ENCODE assay signal across 18 cellular contexts in genomic region chr20:32224463-32224862, GRCh38. TPM values are rescaled to one million over a fixed set of nuclear protein-coding genes. Genes with fewer than 3 reads are reported as not detected.
DNase-seq lines count a peak whose midpoint lies in the region; ATAC-seq and TF ChIP-seq lines count a peak whose summit lies in the region.
"Had no signal": no experiment of that assay in that cellular context is flagged by ENCODE, and none has a peak within 500 bp of the region (broad histone marks: within the 10 kb centered on the region; RNA-seq: fewer than 3 reads in every experiment).

No MANE protein-coding gene starts in this region.

- H3K9me3 Mint-ChIP-seq in activated CD4-positive, alpha-beta T cell treated with anti-CD3 and anti-CD28 coated beads, Interleukin-2, amount 10 ng/mL, durations not matched to agents 24 days and 14 days, result no peaks in the 10 kb centered on the region
- H3K9me3 Mint-ChIP-seq in CD4-positive, CD25-positive, alpha-beta regulatory T cell, result no peaks in the 10 kb centered on the region
- H3K9me3 Mint-ChIP-seq in neural crest cell, result no peaks in the 10 kb centered on the region

- no peak overlapping the region for H3K27ac ChIP-seq in CD4-positive, CD25-positive, alpha-beta regulatory T cell (ENCODE audit: insufficient read depth, low read length, poor library complexity, severe bottlenecking)
- peak overlapping the region; percentile 11 for H3K27ac ChIP-seq in duodenal mucosa (ENCODE audit: low read depth, low read length)
- H3K27ac ChIP-seq: BLaER1 treated with 17β-estradiol and CSF1 and Interleukin-3, amounts not matched to agents 10 nM and 100 nM; PC-9 had no signal

- H3K4me1 ChIP-seq in CD4-positive, CD25-positive, alpha-beta regulatory T cell (ENCODE audit: control insufficient read depth, insufficient read depth, low read length, poor library complexity, severe bottlenecking), result no peaks in the 10 kb centered on the region
- peaks cover 40 to 45% of the 10 kb centered on the region in 2 donors for H3K4me1 ChIP-seq in duodenal mucosa (ENCODE audit: control insufficient read depth in 1 of 2, insufficient read depth in 2 of 2, low read length in 2 of 2)
- H3K4me1 ChIP-seq: BLaER1 treated with 17β-estradiol and CSF1 and Interleukin-3, amounts not matched to agents 10 nM and 100 nM had no signal

- H3K27ac Mint-ChIP-seq in activated CD4-positive, alpha-beta T cell treated with anti-CD3 and anti-CD28 coated beads, Interleukin-2, amount 10 ng/mL, durations not matched to agents 24 days and 14 days, result peak overlapping the region; percentile 34
- peak overlapping the region in 2 of 3 donors; percentile 24 to 26 for H3K27ac Mint-ChIP-seq in CD4-positive, CD25-positive, alpha-beta regulatory T cell
- peak overlapping the region; percentile 64 for H3K27ac Mint-ChIP-seq in neural crest cell (ENCODE audit: unreplicated experiment)

- no peak overlapping the region for H3K4me3 ChIP-seq in CD4-positive, CD25-positive, alpha-beta regulatory T cell (ENCODE audit: low read depth, low read length)
- H3K4me3 ChIP-seq in duodenal mucosa (ENCODE audit: low read depth in 1 of 2, low read length in 2 of 2), result no peak overlapping the region
- H3K4me3 ChIP-seq: BLaER1 treated with 17β-estradiol and CSF1 and Interleukin-3, amounts not matched to agents 10 nM and 100 nM; GM12878; PC-9 had no signal

- no peak overlapping the region for H3K4me3 Mint-ChIP-seq in activated CD4-positive, alpha-beta T cell treated with anti-CD3 and anti-CD28 coated beads, Interleukin-2, amount 10 ng/mL, durations not matched to agents 24 days and 14 days
- no peak overlapping the region for H3K4me3 Mint-ChIP-seq in CD4-positive, CD25-positive, alpha-beta regulatory T cell
- no peak overlapping the region for H3K4me3 Mint-ChIP-seq in neural crest cell

- ATAC-seq in CD4-positive, CD25-positive, alpha-beta regulatory T cell (ENCODE audit: low read depth in 2 of 2), result no peak
- ATAC-seq: GM12878 had no signal

- no peak for TF ChIP-seq CTCF in neural crest cell (conservative IDR thresholded peaks at IDR 0.05)

- peaks cover 55% of the 10 kb centered on the region for H3K36me3 ChIP-seq in CD4-positive, CD25-positive, alpha-beta regulatory T cell (ENCODE audit: control insufficient read depth, insufficient read depth, low read length)
- peaks cover 25 to 42% of the 10 kb centered on the region in 2 donors for H3K36me3 ChIP-seq in duodenal mucosa (ENCODE audit: control insufficient read depth in 1 of 2, insufficient read depth in 2 of 2, low read length in 2 of 2)

- no peaks in the 10 kb centered on the region for H3K27me3 Mint-ChIP-seq in activated CD4-positive, alpha-beta T cell treated with anti-CD3 and anti-CD28 coated beads, Interleukin-2, amount 10 ng/mL, durations not matched to agents 24 days and 14 days
- no peaks in the 10 kb centered on the region for H3K27me3 Mint-ChIP-seq in CD4-positive, CD25-positive, alpha-beta regulatory T cell
- H3K27me3 Mint-ChIP-seq in neural crest cell (ENCODE audit: low read depth), result no peaks in the 10 kb centered on the region

- intact Hi-C loops in activated CD4-positive, alpha-beta T cell treated with anti-CD3 and anti-CD28 coated beads, Interleukin-2, amount 10 ng/mL, durations not matched to agents 24 days and 14 days (cut with micrococcal nuclease), result no loop called here

- no peaks in the 10 kb centered on the region for H3K9me3 ChIP-seq in CD4-positive, CD25-positive, alpha-beta regulatory T cell (ENCODE audit: control insufficient read depth in 2 of 2, low read length in 2 of 2)
- H3K9me3 ChIP-seq in duodenal mucosa (ENCODE audit: control insufficient read depth in 1 of 2, low read length in 2 of 2), result no peaks in the 10 kb centered on the region
- H3K9me3 ChIP-seq: BLaER1 treated with 17β-estradiol and CSF1 and Interleukin-3, amounts not matched to agents 10 nM and 100 nM had no signal

- peak overlapping the region in 1 of 2 donors; percentile 28 for H3K9ac ChIP-seq in duodenal mucosa (ENCODE audit: low read depth in 1 of 2, low read length in 2 of 2)
- H3K9ac ChIP-seq: BLaER1 treated with 17β-estradiol and CSF1 and Interleukin-3, amounts not matched to agents 10 nM and 100 nM had no signal

- H3K27me3 ChIP-seq in CD4-positive, CD25-positive, alpha-beta regulatory T cell (ENCODE audit: control insufficient read depth, insufficient read depth, low read length), result no peaks in the 10 kb centered on the region
- no peaks in the 10 kb centered on the region for H3K27me3 ChIP-seq in duodenal mucosa (ENCODE audit: control insufficient read depth in 1 of 2, insufficient read depth in 2 of 2, low read length in 2 of 2)
- H3K27me3 ChIP-seq: BLaER1 treated with 17β-estradiol and CSF1 and Interleukin-3, amounts not matched to agents 10 nM and 100 nM had no signal

- H3K4me1 Mint-ChIP-seq in activated CD4-positive, alpha-beta T cell treated with anti-CD3 and anti-CD28 coated beads, Interleukin-2, amount 10 ng/mL, durations not matched to agents 24 days and 14 days, result peaks cover 4% of the 10 kb centered on the region
- H3K4me1 Mint-ChIP-seq in CD4-positive, CD25-positive, alpha-beta regulatory T cell, result peaks cover 0 to 12% (median 6%) of the 10 kb centered on the region in 4 donors
- no peaks in the 10 kb centered on the region for H3K4me1 Mint-ChIP-seq in neural crest cell

- DNase-seq in activated CD4-positive, alpha-beta T cell treated with anti-CD3 and anti-CD28 coated beads, Interleukin-2, amount 10 ng/mL, durations not matched to agents 24 days and 14 days, result no peak
- no peak for DNase-seq in activated CD4-positive, alpha-beta T cell treated with anti-CD3 and anti-CD28 coated beads for 48 hours
- no peak for DNase-seq in CD4-positive, CD25-positive, alpha-beta regulatory T cell
- DNase-seq in neural crest cell (ENCODE audit: low read depth, low spot score) (no peak), T-helper 1 cell (no peak), hypothalamus (lab: John Stamatoyannopoulos, UW) (no peak), KG1 (lab: John Stamatoyannopoulos, UW) (no peak)
- DNase-seq: DND-41, GDM1, NCI-H1048, NCI-H146, NCI-H2081, NCI-H510A, NCI-H774, PC-9 had no signal

- H3K36me3 Mint-ChIP-seq in activated CD4-positive, alpha-beta T cell treated with anti-CD3 and anti-CD28 coated beads, Interleukin-2, amount 10 ng/mL, durations not matched to agents 24 days and 14 days (ENCODE audit: low read depth), result peaks cover 67% of the 10 kb centered on the region
- peaks cover 27% of the 10 kb centered on the region for H3K36me3 Mint-ChIP-seq in CD4-positive, CD25-positive, alpha-beta regulatory T cell
- H3K36me3 Mint-ChIP-seq in neural crest cell (ENCODE audit: low read depth), result peaks cover 11% of the 10 kb centered on the region

RNA-seq across cellular contexts. Expression of gene POFUT1, which starts 16.8 kb away (rescaled TPM):
- 65.7 and 68.1 TPM in 2 replicates for total RNA-seq in activated CD4-positive, alpha-beta T cell treated with anti-CD3 and anti-CD28 coated beads, Interleukin-2, amount 10 ng/mL, durations not matched to agents 24 days and 14 days
- 14.1 TPM for total RNA-seq in CD4-positive, CD25-positive, alpha-beta regulatory T cell
- 10 to 100 TPM; 10.0 to 14.3 (median 12.0) TPM for polyA plus RNA-seq in CD4-positive, CD25-positive, alpha-beta regulatory T cell
- total RNA-seq in neural crest cell, result 47.5 and 51.4 TPM in 2 replicates

RNA-seq across cellular contexts. Expression of gene PLAGL2, which starts 16.9 kb away (rescaled TPM):
- total RNA-seq in activated CD4-positive, alpha-beta T cell treated with anti-CD3 and anti-CD28 coated beads, Interleukin-2, amount 10 ng/mL, durations not matched to agents 24 days and 14 days, result 119 and 120 TPM in 2 replicates
- 22.9 TPM for total RNA-seq in CD4-positive, CD25-positive, alpha-beta regulatory T cell
- 1 to 10 TPM; 2.8 to 5.3 (median 4.0) TPM for polyA plus RNA-seq in CD4-positive, CD25-positive, alpha-beta regulatory T cell
- total RNA-seq in neural crest cell, result 70.4 and 71.1 TPM in 2 replicates

RNA-seq across cellular contexts. Expression of gene KIF3B, which starts 53.0 kb away (rescaled TPM):
- total RNA-seq in activated CD4-positive, alpha-beta T cell treated with anti-CD3 and anti-CD28 coated beads, Interleukin-2, amount 10 ng/mL, durations not matched to agents 24 days and 14 days, result 34.7 and 35.5 TPM in 2 replicates
- total RNA-seq in CD4-positive, CD25-positive, alpha-beta regulatory T cell, result 19.6 TPM
- 1 to 10 TPM; 1.8 to 3.1 (median 2.3) TPM for polyA plus RNA-seq in CD4-positive, CD25-positive, alpha-beta regulatory T cell
- 44.0 and 45.5 TPM in 2 replicates for total RNA-seq in neural crest cell
